In genomic region chr19:4523306-4524110, GRCh38 we compare ENCODE assay signal across 8 cellular contexts. TPM values are rescaled to one million over a fixed set of nuclear protein-coding genes. Genes with fewer than 3 reads are reported as not detected.
DNase-seq lines count a peak whose midpoint lies in the region; ATAC-seq, FAIRE-seq and TF ChIP-seq lines count a peak whose summit lies in the region.

No MANE protein-coding gene starts in this region.

- no peak for TF ChIP-seq POLR2A in tibial nerve (IDR thresholded peaks at IDR 0.05)

- H3K27ac ChIP-seq in kidney (ENCODE audit: low read depth in 2 of 2, low read length in 2 of 2), result no peak overlapping the region
- no peak overlapping the region for H3K27ac ChIP-seq in tibial nerve

- no peaks in the 10 kb centered on the region for H3K27me3 ChIP-seq in MG63
- peaks cover 0 to 20% of the 10 kb centered on the region in 2 donors for H3K27me3 ChIP-seq in tibial nerve

- FAIRE-seq in kidney (lab: Jason Lieb, UNC), result no peak

- H3K4me3 ChIP-seq in MG63 (no peak overlapping the region), kidney (ENCODE audit: low read length in 2 of 2) (no peak overlapping the region), tibial nerve (no peak overlapping the region)

- H3K36me3 ChIP-seq in MG63, result no peaks in the 10 kb centered on the region
- H3K36me3 ChIP-seq in kidney (ENCODE audit: control insufficient read depth in 1 of 2, insufficient read depth in 2 of 2, low read length in 2 of 2), result no peaks in the 10 kb centered on the region
- no peaks in the 10 kb centered on the region for H3K36me3 ChIP-seq in tibial nerve

- no peak for TF ChIP-seq EP300 in tibial nerve (IDR thresholded peaks at IDR 0.05)

- peak; percentile 37 for DNase-seq in NCI-H82 (lab: John Stamatoyannopoulos, UW)
- DNase-seq in NCI-H82 treated with DMSO at 0.1 percent for 48 hours (lab: John Stamatoyannopoulos, UW; ENCODE audit: unreplicated experiment), result no peak
- peak; percentile 44 for DNase-seq in MG63
- DNase-seq in activated T-helper 9 cell treated with anti-CD3 and anti-CD28 coated beads, Interleukin-2, amount 50 U/mL, for 16 hours (ENCODE audit: low read depth), result peak; percentile 13
- no peak for DNase-seq in kidney
- peak in 1 of 2 donors; percentile 24 for DNase-seq in tibial nerve (ENCODE audit: low spot score in 2 of 2)
- no peak for DNase-seq in NCI-H345 treated with DMSO at 0.1 percent for 48 hours (lab: John Stamatoyannopoulos, UW; ENCODE audit: unreplicated experiment)

- WGBS in tibial nerve, 2 donors, result 46 to 78% methylated on average over 20 to 50 of the region's 53 CpGs

- H3K9ac ChIP-seq in kidney (ENCODE audit: low read length in 2 of 2), result no peak overlapping the region

- no peaks in the 10 kb centered on the region for H3K9me3 ChIP-seq in MG63
- no peaks in the 10 kb centered on the region for H3K9me3 ChIP-seq in kidney (ENCODE audit: control insufficient read depth in 1 of 2, low read length in 2 of 2)
- no peaks in the 10 kb centered on the region for H3K9me3 ChIP-seq in tibial nerve

- ATAC-seq in HG03045 (IDR thresholded peaks at IDR 0.05; ENCODE audit: unreplicated experiment), result no peak

- peaks cover 0 to 7% of the 10 kb centered on the region in 2 donors for H3K4me1 ChIP-seq in kidney (ENCODE audit: control insufficient read depth in 1 of 2, insufficient read depth in 1 of 2, low read depth in 1 of 2, low read length in 2 of 2)
- peaks cover 0 to 10% (median 0%) of the 10 kb centered on the region in 4 donors for H3K4me1 ChIP-seq in tibial nerve

- intact Hi-C loops in kidney (cut with DNase I), result no loop called here

- TF ChIP-seq CTCF in kidney (IDR thresholded peaks at IDR 0.05; ENCODE audit: borderline replicate concordance, extremely low read depth, insufficient read depth), result peak; percentile 63
- peak in 3 of 5 experiments; percentile 27 to 48 (median 35) for TF ChIP-seq CTCF in tibial nerve (IDR thresholded peaks at IDR 0.05)

RNA-seq across cellular contexts. Expression of gene PLIN4, which starts 5.2 kb away (rescaled TPM):
- total RNA-seq in MG63 (2014; rRNA removed; shearing (Covaris generic); ENCODE audit: low replicate concordance), result not detected in 2 replicates
- total RNA-seq in kidney, result 2.2 TPM
- 1.6 TPM for polyA plus RNA-seq in kidney (ENCODE audit: insufficient read depth, low read depth, low replicate concordance)
- total RNA-seq in tibial nerve, result 100 to 1,000 TPM in 3 of 4 donors, 10 to 100 TPM in 1; 65.1 to 689 (median 138) TPM

RNA-seq across cellular contexts. Expression of gene PLIN5, which starts 11.5 kb away (rescaled TPM):
- total RNA-seq in MG63 (2014; rRNA removed; shearing (Covaris generic); ENCODE audit: low replicate concordance), result not detected in 2 replicates
- total RNA-seq in kidney, result 30.7 TPM
- polyA plus RNA-seq in kidney (ENCODE audit: insufficient read depth, low read depth, low replicate concordance), result 21.2 TPM
- total RNA-seq in tibial nerve, result 10 to 100 TPM; 12.0 to 26.7 (median 19.1) TPM

RNA-seq across cellular contexts. Expression of gene LRG1, which starts 16.3 kb away (rescaled TPM):
- total RNA-seq in MG63 (2014; rRNA removed; shearing (Covaris generic); ENCODE audit: low replicate concordance), result not detected in 2 replicates
- total RNA-seq in kidney (26.4 TPM), tibial nerve (1 to 10 TPM in 3 of 4 donors, under 1 TPM in 1; 0.66 to 2.5 (median 1.4) TPM)
- 2.2 TPM for polyA plus RNA-seq in kidney (ENCODE audit: insufficient read depth, low read depth, low replicate concordance)

RNA-seq across cellular contexts. Expression of gene SEMA6B, which starts 36.0 kb away (rescaled TPM):
- 4.5 and 5.7 TPM in 2 replicates for total RNA-seq in MG63 (2014; rRNA removed; shearing (Covaris generic); ENCODE audit: low replicate concordance)
- total RNA-seq in kidney (17.7 TPM), tibial nerve (10 to 100 TPM in 2 of 4 donors, 1 to 10 TPM in 2; 1.5 to 18.6 (median 7.4) TPM)
- polyA plus RNA-seq in kidney (ENCODE audit: insufficient read depth, low read depth, low replicate concordance), result 2.6 TPM

RNA-seq across cellular contexts. Expression of gene HDGFL2, which starts 51.4 kb away (rescaled TPM):
- total RNA-seq in MG63 (2014; rRNA removed; shearing (Covaris generic); ENCODE audit: low replicate concordance), result 19.5 and 29.8 TPM in 2 replicates
- total RNA-seq in kidney, result 37.8 TPM
- 38.8 TPM for polyA plus RNA-seq in kidney (ENCODE audit: insufficient read depth, low read depth, low replicate concordance)
- 10 to 100 TPM; 30.2 to 54.0 (median 48.7) TPM for total RNA-seq in tibial nerve

Comparison
In these comparisons a context has a peak if more than half of its experiments do, and no peak if none do; other contexts are left out.
1. DNase-seq: peak in NCI-H82 (single experiment), MG63 (single experiment) and activated T-helper 9 cell treated with anti-CD3 and anti-CD28 coated beads, Interleukin-2, amount 50 U/mL, for 16 hours (single experiment); none in NCI-H82 treated with DMSO at 0.1 percent for 48 hours (single experiment), kidney (single experiment) and NCI-H345 treated with DMSO at 0.1 percent for 48 hours (single experiment).
2. RNA of gene PLIN4, which starts 5.2 kb away (total RNA-seq): 65.1 to 689 TPM in tibial nerve; 2.2 TPM in kidney (single experiment) and not detected in MG63; every median in the first group is over 10 times any median in the second.
3. RNA of gene PLIN5, which starts 11.5 kb away (total RNA-seq): 30.7 TPM in kidney (single experiment) and 12.0 to 26.7 TPM in tibial nerve; not detected in MG63; every median in the first group is over 10 times any median in the second.